Comparison of ENCODE assay signal across 1 cellular context in the genomic region with DNA sequence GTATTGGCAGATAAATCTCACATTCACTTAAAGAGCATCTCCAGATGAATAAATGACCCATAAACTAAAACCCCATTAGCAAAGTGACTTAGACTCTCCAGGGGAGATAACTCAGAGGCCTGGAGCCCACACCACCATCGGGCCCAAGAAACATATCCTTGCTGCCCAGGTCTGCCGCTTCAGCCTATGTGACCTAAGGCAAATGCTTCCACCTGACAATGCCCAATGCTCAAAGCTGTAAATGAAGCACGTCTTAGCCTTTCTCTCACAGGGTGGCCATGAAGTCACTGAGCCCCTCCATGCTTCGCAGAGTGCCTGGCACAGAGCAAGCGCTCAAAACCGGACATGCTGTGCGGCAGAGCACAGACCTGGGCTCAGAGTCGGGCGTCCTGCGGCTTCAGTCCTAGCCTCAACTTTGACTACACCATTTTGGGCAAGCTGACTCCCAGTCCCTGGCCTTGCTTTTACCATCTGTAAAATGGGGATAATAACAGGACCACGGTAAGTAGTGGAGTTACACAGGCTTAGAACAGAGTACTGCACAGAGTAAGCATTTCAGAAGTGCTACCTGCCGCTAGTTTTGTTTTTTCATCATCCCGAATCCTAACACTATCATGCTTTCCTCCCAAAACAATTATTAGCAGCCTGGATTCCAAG.
TF ChIP-seq lines count a peak whose summit lies in the region.

No MANE protein-coding gene starts in this region.

TF ChIP-seq in HepG2, 621 proteins besides CTCF, POLR2A, EP300 and RAD21:
- TF ChIP-seq POLR2AphosphoS2 (IDR thresholded peaks at IDR 0.05; ENCODE audit: low read depth, low read length) (no peak), ZNF629 (CRISPR knock-in tag; conservative IDR thresholded peaks at IDR 0.05) (peak; percentile 83)
- TF ChIP-seq, protein P1, sequence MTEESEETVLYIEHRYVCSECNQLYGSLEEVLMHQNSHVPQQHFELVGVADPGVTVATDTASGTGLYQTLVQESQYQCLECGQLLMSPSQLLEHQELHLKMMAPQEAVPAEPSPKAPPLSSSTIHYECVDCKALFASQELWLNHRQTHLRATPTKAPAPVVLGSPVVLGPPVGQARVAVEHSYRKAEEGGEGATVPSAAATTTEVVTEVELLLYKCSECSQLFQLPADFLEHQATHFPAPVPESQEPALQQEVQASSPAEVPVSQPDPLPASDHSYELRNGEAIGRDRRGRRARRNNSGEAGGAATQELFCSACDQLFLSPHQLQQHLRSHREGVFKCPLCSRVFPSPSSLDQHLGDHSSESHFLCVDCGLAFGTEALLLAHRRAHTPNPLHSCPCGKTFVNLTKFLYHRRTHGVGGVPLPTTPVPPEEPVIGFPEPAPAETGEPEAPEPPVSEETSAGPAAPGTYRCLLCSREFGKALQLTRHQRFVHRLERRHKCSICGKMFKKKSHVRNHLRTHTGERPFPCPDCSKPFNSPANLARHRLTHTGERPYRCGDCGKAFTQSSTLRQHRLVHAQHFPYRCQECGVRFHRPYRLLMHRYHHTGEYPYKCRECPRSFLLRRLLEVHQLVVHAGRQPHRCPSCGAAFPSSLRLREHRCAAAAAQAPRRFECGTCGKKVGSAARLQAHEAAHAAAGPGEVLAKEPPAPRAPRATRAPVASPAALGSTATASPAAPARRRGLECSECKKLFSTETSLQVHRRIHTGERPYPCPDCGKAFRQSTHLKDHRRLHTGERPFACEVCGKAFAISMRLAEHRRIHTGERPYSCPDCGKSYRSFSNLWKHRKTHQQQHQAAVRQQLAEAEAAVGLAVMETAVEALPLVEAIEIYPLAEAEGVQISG (CRISPR knock-in tag; IDR thresholded peaks at IDR 0.05), result no peak
TF ChIP-seq in HepG2: peak in this region for 1.
